11 cellular contexts compared by ENCODE assay signal in genomic region chr12:109394891-109395290, GRCh38. TPM values are rescaled to one million over a fixed set of nuclear protein-coding genes. Genes with fewer than 3 reads are reported as not detected.
"Had no signal": no experiment of that assay in that cellular context is flagged by ENCODE, and none has a peak within 500 bp of the region (broad histone marks: within the 10 kb centered on the region; RNA-seq: fewer than 3 reads in every experiment).

No MANE protein-coding gene starts in this region.

- H2AFZ ChIP-seq: GM23248, GM23338 had no signal

- H3K27ac ChIP-seq: GM23248 had no signal

- H3K9me3 ChIP-seq: HAP-1 had no signal

- H3K4me1 Mint-ChIP-seq: GM23338, H9 had no signal

- H3K9ac ChIP-seq: GM23248 had no signal

- H3K27ac Mint-ChIP-seq: GM23338, H9, HFFc6 had no signal

- H3K4me3 Mint-ChIP-seq: GM23338, H9, HFFc6 had no signal

- DNase-seq: GOT3, H7, H9, HCEC 1CT, HFFc6 had no signal

- H3K4me2 ChIP-seq: GM23338 had no signal

- ATAC-seq: GM23338, HCT116 had no signal

- H3K9me3 Mint-ChIP-seq: GM23338, H9, HFFc6 had no signal

- H3K4me1 ChIP-seq: HAP-1 had no signal

- H3K36me3 ChIP-seq: HAP-1 had no signal

- H3K4me3 ChIP-seq: GM23248, GM23338, HAP-1 had no signal

RNA-seq across cellular contexts. Expression of gene MYO1H, which starts 47.2 kb away (rescaled TPM):
- total RNA-seq: GM23248, GM23338, H1, H4, H7, HFFc6 had no signal
- polyA plus RNA-seq: GM23248, GM23338 had no signal
